Comparison of ENCODE assay signal across 13 cellular contexts in the genomic region with DNA sequence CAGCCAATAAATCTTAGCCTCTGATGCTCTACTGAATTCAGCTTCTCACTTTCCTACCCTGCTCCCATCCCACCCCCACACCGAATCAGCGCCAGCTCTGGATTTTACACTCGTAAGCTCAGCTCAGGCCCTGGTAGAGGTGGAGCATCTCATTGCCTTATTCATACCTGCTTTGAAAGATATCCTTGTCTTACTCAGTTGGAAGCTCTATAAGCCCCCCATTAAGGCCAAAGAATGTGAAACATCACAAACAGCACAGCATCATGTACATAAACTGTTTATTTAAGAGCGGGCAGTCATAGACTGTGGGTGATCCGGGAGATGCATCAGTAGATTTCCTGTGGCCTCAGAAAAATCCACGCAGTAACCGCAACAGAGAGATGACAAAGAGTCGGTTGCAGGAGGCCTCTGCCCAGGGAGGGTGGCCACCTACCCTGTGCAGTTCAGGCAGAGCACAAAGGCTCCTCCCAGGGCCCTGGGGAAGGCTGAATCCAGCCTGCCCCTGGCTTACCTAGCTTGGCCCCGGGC. TPM values are rescaled to one million over a fixed set of nuclear protein-coding genes. Genes with fewer than 3 reads are reported as not detected.
A peak's percentile ranks its signal among the peaks of the same experiment; 100 is the strongest.
DNase-seq lines count a peak whose midpoint lies in the region; ATAC-seq and TF ChIP-seq lines count a peak whose summit lies in the region.
"Had no signal": no experiment of that assay in that cellular context is flagged by ENCODE, and none has a peak within 500 bp of the region (broad histone marks: within the 10 kb centered on the region; RNA-seq: fewer than 3 reads in every experiment).

No MANE protein-coding gene starts in this region.

- H3K79me1 ChIP-seq in neuronal stem cell (ENCODE audit: low read depth, low read length), result no peaks in the 10 kb centered on the region

- no peak overlapping the region for H3K4me2 ChIP-seq in neuronal stem cell (ENCODE audit: insufficient read depth, low read length, poor library complexity, severe bottlenecking)

- no peak for TF ChIP-seq POLR2A in stomach (IDR thresholded peaks at IDR 0.05)

- no peak overlapping the region for H2BK12ac ChIP-seq in neuronal stem cell (ENCODE audit: low read length)

- no peak for TF ChIP-seq CTCF in stomach (IDR thresholded peaks at IDR 0.05)

- no peak overlapping the region for H2BK120ac ChIP-seq in neuronal stem cell (ENCODE audit: low read depth, low read length)

- no peak overlapping the region for H3K18ac ChIP-seq in neuronal stem cell (ENCODE audit: low read length)

- H3K36me3 ChIP-seq in stomach (no peaks in the 10 kb centered on the region), neuronal stem cell (replicated peaks in 1 of 2; ENCODE audit: control insufficient read depth in 2 of 2, insufficient read depth in 2 of 2, low read length in 2 of 2) (no peaks in the 10 kb centered on the region)
- H3K36me3 ChIP-seq: cardiac muscle cell, tibial nerve had no signal

- H2BK5ac ChIP-seq in neuronal stem cell (ENCODE audit: low read length), result no peak overlapping the region

- no peak overlapping the region for H3K23ac ChIP-seq in neuronal stem cell (ENCODE audit: low read depth, low read length, poor library complexity)

- no peak overlapping the region for H2BK15ac ChIP-seq in neuronal stem cell (ENCODE audit: low read length)

- WGBS in stomach, 5 donors, result 66 to 82% (median 74%) methylated on average over 8 to 9 of the region's 9 CpGs
- no CpG with 5 or more reads among the region's 9 CpGs for WGBS in neuronal stem cell (ENCODE audit: extremely low coverage in 2 of 2, insufficient read length in 2 of 2, insufficient replicate concordance in 1 of 2), 2 donors

- H2AK5ac ChIP-seq in neuronal stem cell (ENCODE audit: low read depth, low read length), result no peak overlapping the region

- no peak overlapping the region for H4K8ac ChIP-seq in neuronal stem cell (ENCODE audit: low read depth, low read length)

- peaks cover 27% of the 10 kb centered on the region for H3K4me1 Mint-ChIP-seq in T-helper 17 cell

- H3K27me3 ChIP-seq in stomach (no peaks in the 10 kb centered on the region), neuronal stem cell (ENCODE audit: control insufficient read depth in 3 of 3, insufficient read depth in 3 of 3, low read depth in 1 of 3, low read length in 3 of 3) (no peaks in the 10 kb centered on the region)
- H3K27me3 ChIP-seq: cardiac muscle cell, tibial nerve had no signal

- H3K4me3 ChIP-seq in stomach (no peak overlapping the region), neuronal stem cell (ENCODE audit: low read length in 2 of 2) (no peak overlapping the region)
- H3K4me3 ChIP-seq: cardiac muscle cell, skin epidermis, tibial nerve had no signal

- H3K9ac ChIP-seq in neuronal stem cell (ENCODE audit: low read depth, low read length, poor library complexity), result no peak overlapping the region

- no peak overlapping the region for H3K4ac ChIP-seq in neuronal stem cell (ENCODE audit: low read length)

- no peak overlapping the region for H2AFZ ChIP-seq in neuronal stem cell (ENCODE audit: low read length)

- intact Hi-C loops in stomach (cut with DNase I; ENCODE audit: low total_unique reads), result no loop called here

- H3K9me3 ChIP-seq in T-helper 17 cell (ENCODE audit: control insufficient read depth, low read length, poor library complexity, severe bottlenecking) (no peaks in the 10 kb centered on the region), stomach (no peaks in the 10 kb centered on the region), neuronal stem cell (replicated peaks in 1 of 2; ENCODE audit: control insufficient read depth in 2 of 2, insufficient read depth in 1 of 2, low read depth in 1 of 2, low read length in 2 of 2) (peaks cover 0 to 5% of the 10 kb centered on the region in 2 donors)
- H3K9me3 ChIP-seq: tibial nerve had no signal

- H3K14ac ChIP-seq in neuronal stem cell (ENCODE audit: low read length), result no peak overlapping the region

- H3K36me3 Mint-ChIP-seq in T-helper 17 cell (ENCODE audit: low read depth), result no peaks in the 10 kb centered on the region

- peak overlapping the region; percentile 94 for H3K27ac Mint-ChIP-seq in T-helper 17 cell

- no peak overlapping the region for H4K91ac ChIP-seq in neuronal stem cell (ENCODE audit: low read depth, low read length, poor library complexity)

- TF ChIP-seq EP300 in stomach (IDR thresholded peaks at IDR 0.05), result no peak

- DNase-seq in activated CD4-positive, alpha-beta T cell treated with anti-CD3 and anti-CD28 coated beads for 48 hours, result peak; percentile 39
- DNase-seq in activated CD4-positive, alpha-beta T cell treated with anti-CD3 and anti-CD28 coated beads for 4 hours, result no peak
- DNase-seq in T-helper 17 cell (no peak), fibroblast of gingiva (ENCODE audit: low read depth) (peak; percentile 71), stomach (no peak), neuronal stem cell (ENCODE audit: low spot score) (no peak)
- no peak for DNase-seq in activated effector memory CD4-positive, alpha-beta T cell treated with anti-CD3 and anti-CD28 coated beads, Interleukin-2, amount 50 U/mL, for 16 hours
- DNase-seq: C1 segment of cervical spinal cord, NCI-H1105 had no signal

- peaks cover 25% of the 10 kb centered on the region for H3K27me3 Mint-ChIP-seq in T-helper 17 cell

- peak overlapping the region; percentile 79 for H3K4me3 Mint-ChIP-seq in T-helper 17 cell

- H3K4me1 ChIP-seq in stomach (peaks cover 0 to 41% (median 22%) of the 10 kb centered on the region in 4 donors), neuronal stem cell (ENCODE audit: control insufficient read depth in 2 of 2, insufficient read depth in 1 of 2, low read depth in 1 of 2, low read length in 2 of 2) (peaks cover 0 to 9% of the 10 kb centered on the region in 2 donors)

- no peak for ATAC-seq in T-helper 17 cell
- ATAC-seq in GM19452 (IDR thresholded peaks at IDR 0.05; ENCODE audit: unreplicated experiment), result no peak

- H3K27ac ChIP-seq in stomach, result peak overlapping the region; percentile 21 to 88 (median 81)
- no peak overlapping the region for H3K27ac ChIP-seq in neuronal stem cell (replicated peaks; ENCODE audit: low read length)
- H3K27ac ChIP-seq: cardiac muscle cell, tibial nerve had no signal

RNA-seq across cellular contexts. Expression of a gene that starts 36.4 kb away (rescaled TPM):
- total RNA-seq in T-helper 17 cell, result 10 to 100 TPM in 1 of 2 donors, 1 to 10 TPM in 1; 8.1 to 10.9 TPM
- total RNA-seq in stomach, result 10 to 100 TPM; 33.8 to 80.0 (median 44.3) TPM
- 10 to 100 TPM; 40.2 to 60.3 (median 57.0) TPM for polyA plus RNA-seq in stomach
- 16.6 TPM for polyA plus RNA-seq in neuronal stem cell (2013, experiment 1 of 2)
- 16.6 TPM for polyA plus RNA-seq in neuronal stem cell (2013, experiment 2 of 2)

Comparison
In these comparisons a context has a peak if more than half of its experiments do, and no peak if none do; other contexts are left out.
1. DNase-seq: peak in activated CD4-positive, alpha-beta T cell treated with anti-CD3 and anti-CD28 coated beads for 48 hours (single experiment) and fibroblast of gingiva (single experiment); none in activated CD4-positive, alpha-beta T cell treated with anti-CD3 and anti-CD28 coated beads for 4 hours (0 of 2), T-helper 17 cell (0 of 3), stomach (single experiment), neuronal stem cell (single experiment) and activated effector memory CD4-positive, alpha-beta T cell treated with anti-CD3 and anti-CD28 coated beads, Interleukin-2, amount 50 U/mL, for 16 hours (single experiment).